In the genomic region with DNA sequence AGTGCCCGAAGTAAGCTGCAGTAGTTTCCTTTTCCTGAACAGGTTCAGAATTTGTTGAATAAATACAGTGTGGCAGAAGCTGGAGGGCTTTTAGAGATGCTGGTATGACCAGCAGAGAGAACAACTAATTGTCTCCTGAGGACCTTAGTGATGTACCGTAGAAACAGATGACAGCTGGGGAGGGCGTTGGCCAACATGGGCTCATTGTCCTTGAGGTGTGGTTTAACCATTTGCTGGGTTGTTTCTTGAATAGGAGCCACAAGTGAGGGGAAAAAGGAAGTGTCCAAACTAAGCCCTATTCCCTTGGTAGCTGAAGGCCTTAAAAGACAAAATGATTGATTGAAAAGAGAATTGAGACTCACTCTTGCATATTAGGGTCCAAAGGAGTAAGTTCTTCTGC, we compare ENCODE assay signal across 30 cellular contexts. TPM values are rescaled to one million over a fixed set of nuclear protein-coding genes. Genes with fewer than 3 reads are reported as not detected.
"Had no signal": no experiment of that assay in that cellular context is flagged by ENCODE, and none has a peak within 500 bp of the region (broad histone marks: within the 10 kb centered on the region; RNA-seq: fewer than 3 reads in every experiment).

No MANE protein-coding gene starts in this region.

- H3K27me3 ChIP-seq: ascending aorta, cardiac muscle cell, gastroesophageal sphincter, hepatocyte, spleen, suprapubic skin, tibial artery, upper lobe of right lung had no signal

- H3K27ac ChIP-seq: ascending aorta, cardiac muscle cell, coronary artery, gastroesophageal sphincter, hepatocyte, left ventricle myocardium inferior, spleen, suprapubic skin, tibial artery, upper lobe of right lung, WERI-Rb-1 had no signal

- H3K9me3 ChIP-seq: ascending aorta, gastroesophageal sphincter, left ventricle myocardium inferior, suprapubic skin, tibial artery, upper lobe of right lung had no signal

- H3K4me2 ChIP-seq: hepatocyte had no signal

- DNase-seq: activated CD4-positive, alpha-beta memory T cell treated with anti-CD3 and anti-CD28 coated beads for 36 hours; activated CD4-positive, alpha-beta T cell treated with anti-CD3 and anti-CD28 coated beads, Interleukin-2, amount 10 ng/mL, durations not matched to agents 24 days and 14 days; activated CD8-positive, alpha-beta memory T cell treated with anti-CD3 and anti-CD28 coated beads, Interleukin-2, amount 50 U/mL, for 4 hours; activated effector memory CD4-positive, alpha-beta T cell treated with anti-CD3 and anti-CD28 coated beads, Interleukin-2, amount 50 U/mL, for 16 hours; activated naive CD4-positive, alpha-beta T cell treated with anti-CD3 and anti-CD28 coated beads for 36 hours; activated naive CD8-positive, alpha-beta T cell treated with anti-CD3 and anti-CD28 coated beads for 36 hours; activated T-cell treated with anti-CD3 and anti-CD28 coated beads, Interleukin-2, amount 50 U/mL, for 1 hour; cerebellar nuclear complex; effector memory CD8-positive, alpha-beta T cell; islet precursor cell; left ventricle myocardium inferior; mesendoderm; right cardiac atrium; spleen; stimulated activated naive CD4-positive, alpha-beta T cell; tibial artery; upper lobe of right lung; WERI-Rb-1 had no signal

- H3K36me3 ChIP-seq: WERI-Rb-1 had no signal

- H3K4me3 ChIP-seq: ascending aorta, cardiac muscle cell, coronary artery, gastroesophageal sphincter, hepatocyte, left ventricle myocardium inferior, lung, spleen, suprapubic skin, tibial artery, upper lobe of right lung had no signal

- ATAC-seq: activated CD4-positive, CD25-positive, alpha-beta regulatory T cell treated with anti-CD3 and anti-CD28 coated beads, Interleukin-2, amount 50 U/mL, for 24 hours; effector memory CD8-positive, alpha-beta T cell; gastroesophageal sphincter; natural killer cell treated with Interleukin-12 subunit alpha and Interleukin-12 subunit beta and Interleukin-15 and Interleukin-18, amount 100 ng/mL, for 72 hours; right cardiac atrium; upper lobe of right lung had no signal

- H3K79me2 ChIP-seq: hepatocyte had no signal

- H3K4me1 ChIP-seq: ascending aorta, gastroesophageal sphincter, left ventricle myocardium inferior, suprapubic skin, tibial artery, upper lobe of right lung had no signal

- H2AFZ ChIP-seq: hepatocyte had no signal

RNA-seq across cellular contexts. Expression of a gene that starts 11.7 kb away (rescaled TPM):
- total RNA-seq: activated CD4-positive, alpha-beta T cell treated with anti-CD3 and anti-CD28 coated beads, Interleukin-2, amount 10 ng/mL, durations not matched to agents 24 days and 14 days; activated CD8-positive, alpha-beta memory T cell treated with anti-CD3 and anti-CD28 coated beads for 36 hours; activated naive CD8-positive, alpha-beta T cell treated with anti-CD3 and anti-CD28 coated beads for 36 hours; activated T-helper 1 cell treated with anti-CD3 and anti-CD28 coated beads, Interleukin-12 subunit alpha, Interleukin-12 subunit beta, Interleukin-2, Interleukin-4 antibody, amounts not matched to agents 30 ng/mL and 10 ng/mL and 1 ng/mL, durations not matched to agents 14 hours and 24 hours and 36 hours; ascending aorta had no signal
- polyA plus RNA-seq: hepatocyte had no signal

RNA-seq across cellular contexts. Expression of a gene that starts 40.1 kb away (rescaled TPM):
- total RNA-seq: activated T-helper 1 cell treated with anti-CD3 and anti-CD28 coated beads, Interleukin-12 subunit alpha, Interleukin-12 subunit beta, Interleukin-2, Interleukin-4 antibody, amounts not matched to agents 30 ng/mL and 10 ng/mL and 1 ng/mL, durations not matched to agents 14 hours and 24 hours and 36 hours; ascending aorta; cardiac muscle cell; mononuclear cell had no signal
